In genomic region chr13:48979892-48980291, GRCh38 we compare ENCODE assay signal across 1 cellular context.
TF ChIP-seq lines count a peak whose summit lies in the region.

No MANE protein-coding gene starts in this region.

TF ChIP-seq in WTC11, 78 proteins besides CTCF, POLR2A, EP300 and RAD21 (continued from another document):
- TF ChIP-seq PRDM15 (CRISPR knock-in tag; IDR thresholded peaks at IDR 0.05) (no peak), E2F4 (CRISPR knock-in tag; IDR thresholded peaks at IDR 0.05; ENCODE audit: borderline replicate concordance, low read depth) (no peak)
TF ChIP-seq in WTC11: peak in this region for 0.
